ENCODE assay signal across 8 cellular contexts in the genomic region with DNA sequence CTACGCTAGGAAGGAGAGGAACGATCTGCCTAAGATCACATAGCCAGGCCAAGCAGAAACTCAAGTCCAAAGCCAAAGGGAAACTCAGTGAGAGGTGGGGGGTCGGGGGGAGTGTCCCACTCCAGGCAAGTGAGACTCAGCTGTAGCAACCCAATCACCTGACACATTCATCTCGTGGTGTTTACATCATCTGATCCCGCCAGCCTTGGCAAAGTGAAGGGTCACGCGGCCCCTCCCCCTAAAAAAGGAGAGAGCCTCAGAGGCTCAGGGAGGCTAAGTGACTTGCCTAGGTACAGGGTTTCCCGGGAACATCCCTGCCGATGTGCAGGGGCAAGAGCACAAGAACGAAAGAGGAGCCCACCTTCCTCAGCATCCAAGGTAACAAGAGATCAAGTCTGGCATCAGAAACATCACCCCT. TPM values are rescaled to one million over a fixed set of nuclear protein-coding genes. Genes with fewer than 3 reads are reported as not detected.
A peak's percentile ranks its signal among the peaks of the same experiment; 100 is the strongest.
DNase-seq lines count a peak whose midpoint lies in the region; ATAC-seq, FAIRE-seq and TF ChIP-seq lines count a peak whose summit lies in the region.

No MANE protein-coding gene starts in this region.

- TF ChIP-seq POLR2A in HepG2 (IDR thresholded peaks at IDR 0.05; ENCODE audit: insufficient read depth in 1 of 2, low read depth in 2 of 2, low read length in 2 of 2), result no peak
- TF ChIP-seq POLR2A in testis (IDR thresholded peaks at IDR 0.05), result no peak

- H3K27me3 ChIP-seq in HepG2 (ENCODE audit: control insufficient read depth in 1 of 2, insufficient read depth in 2 of 2, low read length in 2 of 2) (no peaks in the 10 kb centered on the region), testis (no peaks in the 10 kb centered on the region)

- peaks cover 98% of the 10 kb centered on the region for H3K79me2 ChIP-seq in HepG2 (ENCODE audit: insufficient read depth, low read length)

- H3K4me1 Mint-ChIP-seq in activated CD4-positive, alpha-beta T cell treated with anti-CD3 and anti-CD28 coated beads, Interleukin-2, amount 10 ng/mL, durations not matched to agents 24 days and 14 days, result peaks cover 88% of the 10 kb centered on the region
- peaks cover 82% of the 10 kb centered on the region for H3K4me1 Mint-ChIP-seq in brain

- peaks cover 46% of the 10 kb centered on the region for H4K20me1 ChIP-seq in HepG2 (ENCODE audit: insufficient read depth, low read length)

- no peak overlapping the region for H3K4me3 ChIP-seq in HepG2 (replicated peaks in 1 of 3; ENCODE audit: insufficient read depth in 1 of 3, low read depth in 2 of 3, low read length in 3 of 3)
- H3K4me3 ChIP-seq in testis, result no peak overlapping the region

- POLR2A ChIA-PET in HepG2 (lab: Yijun Ruan, JAX), result interaction anchor here (9.4 kb wide), 1 partner anchor 13 kb away, joined by 97 read pairs; no protein-coding TSS in a partner anchor

- H3K4me2 ChIP-seq in HepG2 (ENCODE audit: low read depth, low read length), result no peak overlapping the region

- TF ChIP-seq CTCF in brain (conservative IDR thresholded peaks at IDR 0.05), result no peak
- no peak for TF ChIP-seq CTCF in HepG2 (CRISPR knock-in tag; IDR thresholded peaks at IDR 0.05)
- TF ChIP-seq CTCF in testis (IDR thresholded peaks at IDR 0.05), result no peak

- no peaks in the 10 kb centered on the region for H3K9me3 Mint-ChIP-seq in activated CD4-positive, alpha-beta T cell treated with anti-CD3 and anti-CD28 coated beads, Interleukin-2, amount 10 ng/mL, durations not matched to agents 24 days and 14 days
- H3K9me3 Mint-ChIP-seq in brain, result no peaks in the 10 kb centered on the region

- H3K36me3 Mint-ChIP-seq in activated CD4-positive, alpha-beta T cell treated with anti-CD3 and anti-CD28 coated beads, Interleukin-2, amount 10 ng/mL, durations not matched to agents 24 days and 14 days (ENCODE audit: low read depth), result peaks cover 40% of the 10 kb centered on the region
- H3K36me3 Mint-ChIP-seq in brain, result no peaks in the 10 kb centered on the region

- H3K27ac Mint-ChIP-seq in activated CD4-positive, alpha-beta T cell treated with anti-CD3 and anti-CD28 coated beads, Interleukin-2, amount 10 ng/mL, durations not matched to agents 24 days and 14 days, result peak overlapping the region; percentile 89
- peak overlapping the region; percentile 49 to 75 (median 70) for H3K27ac Mint-ChIP-seq in brain

- in situ Hi-C loops in HepG2 (cut with HindIII; ENCODE audit: extremely low pct_ligation_motif_present, low pct_unique_long_range_greater_than_20kb), result no loop called here

- intact Hi-C loops in activated CD4-positive, alpha-beta T cell treated with anti-CD3 and anti-CD28 coated beads, Interleukin-2, amount 10 ng/mL, durations not matched to agents 24 days and 14 days (cut with micrococcal nuclease), result no loop called here
- intact Hi-C loops in HepG2 (cut with micrococcal nuclease; ENCODE audit: unreplicated experiment), result no loop called here
- intact Hi-C loops in testis (cut with DNase I; ENCODE audit: low total_unique reads), result no loop called here

- no peak overlapping the region for H2AFZ ChIP-seq in HepG2 (ENCODE audit: low read length)

- H3K4me3 Mint-ChIP-seq in activated CD4-positive, alpha-beta T cell treated with anti-CD3 and anti-CD28 coated beads, Interleukin-2, amount 10 ng/mL, durations not matched to agents 24 days and 14 days, result peak overlapping the region; percentile 76
- peak overlapping the region in 1 of 5 experiments; percentile 28 for H3K4me3 Mint-ChIP-seq in brain

- WGBS in HepG2 (ENCODE audit: low lambda C conversion rate), result 80% methylated on average over 10 of the region's 10 CpGs
- 55 to 58% methylated on average over 9 of the region's 10 CpGs for WGBS in testis, 2 donors

- TF ChIP-seq RAD21 in HepG2 (CRISPR knock-in tag; IDR thresholded peaks at IDR 0.05), result no peak

- TF ChIP-seq EP300 in HepG2 (IDR thresholded peaks at IDR 0.05; ENCODE audit: low read depth in 2 of 2, low read length in 2 of 2), result no peak
- no peak for TF ChIP-seq EP300 in HepG2 (CRISPR knock-in tag; IDR thresholded peaks at IDR 0.05; ENCODE audit: borderline replicate concordance)

- no peak for FAIRE-seq in HepG2 (lab: Jason Lieb, UNC)

- H3K9me3 ChIP-seq in HepG2 (ENCODE audit: low read length) (no peaks in the 10 kb centered on the region), testis (no peaks in the 10 kb centered on the region)

- H3K27me3 Mint-ChIP-seq in activated CD4-positive, alpha-beta T cell treated with anti-CD3 and anti-CD28 coated beads, Interleukin-2, amount 10 ng/mL, durations not matched to agents 24 days and 14 days, result no peaks in the 10 kb centered on the region
- no peaks in the 10 kb centered on the region for H3K27me3 Mint-ChIP-seq in brain

- DNase-seq in activated CD4-positive, alpha-beta T cell treated with anti-CD3 and anti-CD28 coated beads, Interleukin-2, amount 10 ng/mL, durations not matched to agents 24 days and 14 days, result peak; percentile 72
- no peak for DNase-seq in activated CD4-positive, alpha-beta T cell treated with anti-CD3 and anti-CD28 coated beads, Interleukin-2, amount 50 U/mL, for 48 hours
- no peak for DNase-seq in HepG2 (ENCODE audit: low spot score)
- no peak for DNase-seq in testis
- no peak for DNase-seq in LoVo (ENCODE audit: low spot score)
- no peak for DNase-seq in NOMO-1 treated with DMSO at 0.1 percent for 48 hours (lab: John Stamatoyannopoulos, UW; ENCODE audit: unreplicated experiment)

- H3K27ac ChIP-seq in HepG2 (ENCODE audit: extremely low read length, insufficient read depth, low read length), result peak overlapping the region; percentile 33
- H3K27ac ChIP-seq in testis, result peak overlapping the region; percentile 50 to 55

- CTCF ChIA-PET in HepG2 (lab: Yijun Ruan, JAX; ENCODE audit: low intra/inter-chr PET ratio, low total read pairs), result no interaction called here

- no TSS peak for BruUV-seq in HepG2 (replicated peaks; lab: Mats Ljungman, UMichigan)

- peaks cover 4 to 8% of the 10 kb centered on the region in 2 experiments; a peak in 3 of 5 replicates for H3K36me3 ChIP-seq in HepG2 (replicated peaks in 1 of 2; ENCODE audit: control insufficient read depth in 1 of 2, insufficient read depth in 2 of 2, low read length in 2 of 2)
- no peaks in the 10 kb centered on the region for H3K36me3 ChIP-seq in testis (ENCODE audit: low read depth, missing control alignments)

- H3K4me1 ChIP-seq in HepG2 (ENCODE audit: insufficient read depth, low read length) (peaks cover 100% of the 10 kb centered on the region), testis (peaks cover 71% of the 10 kb centered on the region)

- ATAC-seq in HepG2, result no peak
- ATAC-seq in HG03432 (IDR thresholded peaks at IDR 0.05; ENCODE audit: unreplicated experiment), result no peak

- no peak overlapping the region for H3K9ac ChIP-seq in HepG2 (ENCODE audit: insufficient read depth, low read depth, low read length)

TF ChIP-seq in HepG2, 621 proteins besides CTCF, POLR2A, EP300 and RAD21 (continues in another document):
- TF ChIP-seq RBM22 (optimal IDR thresholded peaks at IDR 0.05; ENCODE audit: low read length), result peak; percentile 77
- TF ChIP-seq ZBTB33 (CRISPR knock-in tag; IDR thresholded peaks at IDR 0.05), result peak; percentile 81; the same call in 1 of the 2 replicates

RNA-seq across cellular contexts. Expression of gene MYH9, which starts 21.5 kb away (rescaled TPM):
- total RNA-seq in activated CD4-positive, alpha-beta T cell treated with anti-CD3 and anti-CD28 coated beads, Interleukin-2, amount 10 ng/mL, durations not matched to agents 24 days and 14 days, result 625 and 633 TPM in 2 replicates
- 236 TPM for polyA plus RNA-seq in brain (ENCODE audit: insufficient read depth, low read depth, low replicate concordance)
- 98.5 and 125 TPM in 2 replicates for total RNA-seq in HepG2 (2016; rRNA removed; fragmentation: Illumina TruSeq; extraction: Trizol)
- total RNA-seq in HepG2 (2016; cell fraction: cytosol; rRNA removed; fragmentation: Illumina TruSeq; extraction: Trizol; ENCODE audit: low read depth), result 28.5 and 28.7 TPM in 2 replicates
- 92.9 and 102 TPM in 2 replicates for total RNA-seq in HepG2 (2016; cell fraction: insoluble cytoplasmic fraction; rRNA removed; fragmentation: Illumina TruSeq; extraction: Trizol)
- 39.3 and 47.1 TPM in 2 replicates for total RNA-seq in HepG2 (2016; cell fraction: membrane; rRNA removed; fragmentation: Illumina TruSeq; extraction: Trizol)
- total RNA-seq in HepG2 (2016; cell fraction: nucleus; rRNA removed; fragmentation: Illumina TruSeq; extraction: Trizol), result 73.0 and 81.6 TPM in 2 replicates
- 50.7 and 60.6 TPM in 2 replicates for polyA plus RNA-seq in HepG2 (2011; rRNA removed)
- 31.6 and 39.3 TPM in 2 replicates for polyA plus RNA-seq in HepG2 (2011; cell fraction: cytosol; rRNA removed)
- 68.4 and 91.3 TPM in 2 replicates for polyA plus RNA-seq in HepG2 (2011; cell fraction: nucleus; rRNA removed)
- 88.3 and 93.4 TPM in 2 replicates for polyA plus RNA-seq in HepG2 (2012)
- polyA plus RNA-seq in HepG2 (2016; cell fraction: cytosol; fragmentation: Illumina TruSeq; extraction: Trizol; ENCODE audit: low read depth), result 3.6 and 4.2 TPM in 2 replicates
- polyA plus RNA-seq in HepG2 (2016; cell fraction: insoluble cytoplasmic fraction; fragmentation: Illumina TruSeq; extraction: Trizol; ENCODE audit: low read depth), result 72.0 and 110 TPM in 2 replicates
- polyA plus RNA-seq in HepG2 (2016; cell fraction: membrane; fragmentation: Illumina TruSeq; extraction: Trizol; ENCODE audit: low read depth), result 8.1 and 11.6 TPM in 2 replicates
- polyA plus RNA-seq in HepG2 (2016; cell fraction: nucleus; fragmentation: Illumina TruSeq; extraction: Trizol; ENCODE audit: insufficient read depth, low read depth), result 106 and 113 TPM in 2 replicates
- 124 and 180 TPM in 2 replicates for polyA minus RNA-seq in HepG2 (2011; rRNA and poly(A)+ RNA removed; ENCODE audit: low replicate concordance)
- polyA minus RNA-seq in HepG2 (2011; cell fraction: cytosol; rRNA and poly(A)+ RNA removed), result 125 and 176 TPM in 2 replicates
- 61.9 and 97.5 TPM in 2 replicates for polyA minus RNA-seq in HepG2 (2011; cell fraction: nucleus; rRNA and poly(A)+ RNA removed)
- total RNA-seq in testis, result 100 to 1,000 TPM; 141 to 146 TPM
- 129 TPM for polyA plus RNA-seq in testis (ENCODE audit: insufficient read depth, low read depth, low replicate concordance)
